ENCODE assay signal across 17 cellular contexts in the genomic region with DNA sequence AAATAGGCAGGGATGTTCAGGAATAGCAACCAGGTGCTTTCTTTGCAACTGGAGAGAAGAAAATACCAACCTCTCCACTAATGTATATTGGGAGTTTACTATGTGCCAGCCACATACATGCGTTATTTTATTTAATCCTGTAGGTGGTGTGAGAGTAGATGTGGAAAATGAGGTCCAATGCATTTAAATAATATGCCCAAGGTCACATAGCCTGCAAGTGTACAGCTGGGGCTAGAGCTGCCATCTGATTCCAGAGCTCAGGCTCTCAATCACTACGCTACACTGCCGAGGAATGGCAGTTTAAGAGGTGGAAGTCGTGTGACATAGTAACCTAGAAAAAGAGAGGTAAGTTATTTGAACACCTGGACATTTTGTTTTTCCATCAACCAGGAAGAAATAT.
A peak's percentile ranks its signal among the peaks of the same experiment; 100 is the strongest.
DNase-seq lines count a peak whose midpoint lies in the region; ATAC-seq and TF ChIP-seq lines count a peak whose summit lies in the region.
"Had no signal": no experiment of that assay in that cellular context is flagged by ENCODE, and none has a peak within 500 bp of the region (broad histone marks: within the 10 kb centered on the region; RNA-seq: fewer than 3 reads in every experiment).

No MANE protein-coding gene starts in this region.

- TF ChIP-seq CTCF in C4-2B (conservative IDR thresholded peaks at IDR 0.05): peak; percentile 32
- TF ChIP-seq CTCF in left lung (IDR thresholded peaks at IDR 0.05): no peak

- H3K4me3 ChIP-seq in aorta (ENCODE audit: low read length in 2 of 2) (no peak overlapping the region), left lung (no peak overlapping the region)
- H3K4me3 ChIP-seq: esophagus muscularis mucosa, lung, prostate gland, SJSA1, spleen had no signal

- in situ Hi-C loops in SK-MEL-5 (cut with HindIII; ENCODE audit: low pct_unique_long_range_greater_than_20kb, low sequenced_read_pairs): no loop called here

- H3K36me3 ChIP-seq in aorta (ENCODE audit: control insufficient read depth in 1 of 2, insufficient read depth in 2 of 2, low read length in 1 of 2): no peaks in the 10 kb centered on the region
- no peaks in the 10 kb centered on the region for H3K36me3 ChIP-seq in left lung
- H3K36me3 ChIP-seq: esophagus muscularis mucosa, prostate gland, SJSA1, spleen had no signal

- intact Hi-C loops in aorta (cut with DNase I) (no loop called here), left lung (cut with DNase I) (no loop called here)

- DNase-seq in DMS53 (lab: John Stamatoyannopoulos, UW): peak; percentile 95
- peak; percentile 46 for DNase-seq in NCI-H2081 treated with DMSO at 0.1 percent for 48 hours (lab: John Stamatoyannopoulos, UW)
- DNase-seq in SK-MEL-5 (ENCODE audit: low read depth, low spot score): peak; percentile 33
- DNase-seq in aorta: no peak
- DNase-seq in left lung: no peak
- DNase-seq: activated CD4-positive, alpha-beta T cell treated with anti-CD3 and anti-CD28 coated beads for 4 hours; activated effector memory CD4-positive, alpha-beta T cell treated with Interleukin-2 at 50 U/mL for 16 hours; AML-193; caudate nucleus; NCI-H1436 treated with DMSO at 0.1 percent for 48 hours; spleen had no signal

- 80 to 83% methylated on average over 4 of the region's 4 CpGs for WGBS in aorta, 2 donors

- no peaks in the 10 kb centered on the region for H3K9me3 ChIP-seq in aorta (ENCODE audit: control insufficient read depth, low read length)
- no peaks in the 10 kb centered on the region for H3K9me3 ChIP-seq in left lung
- H3K9me3 ChIP-seq: esophagus muscularis mucosa, prostate gland, SJSA1, spleen had no signal

- H3K27ac ChIP-seq in C4-2B: no peak overlapping the region
- no peak overlapping the region for H3K27ac ChIP-seq in aorta (ENCODE audit: low read depth in 1 of 2, low read length in 2 of 2)
- no peak overlapping the region for H3K27ac ChIP-seq in left lung
- H3K27ac ChIP-seq: esophagus muscularis mucosa, prostate gland, SJSA1, spleen had no signal

- H3K4me1 ChIP-seq in aorta (ENCODE audit: control insufficient read depth in 1 of 2, insufficient read depth in 2 of 2, low read length in 2 of 2) (peaks cover 0 to 5% of the 10 kb centered on the region in 2 donors), left lung (no peaks in the 10 kb centered on the region)
- H3K4me1 ChIP-seq: prostate gland, SJSA1 had no signal

- H3K27me3 ChIP-seq in aorta (ENCODE audit: control insufficient read depth in 1 of 2, insufficient read depth in 2 of 2, low read length in 1 of 2) (no peaks in the 10 kb centered on the region), left lung (no peaks in the 10 kb centered on the region)
- H3K27me3 ChIP-seq: esophagus muscularis mucosa, SJSA1, spleen had no signal

- ATAC-seq in aorta (ENCODE audit: low FRiP score): no peak
- ATAC-seq in left lung: no peak
- ATAC-seq in HG03571 (IDR thresholded peaks at IDR 0.05; ENCODE audit: unreplicated experiment): no peak

Comparison
In these comparisons a context has a peak if more than half of its experiments do, and no peak if none do; other contexts are left out.
1. DNase-seq: peak in DMS53 (single experiment), NCI-H2081 treated with DMSO at 0.1 percent for 48 hours (single experiment) and SK-MEL-5 (single experiment); none in aorta (0 of 2) and left lung (0 of 2).